In genomic region chr20:63574156-63574828, GRCh38 we compare ENCODE assay signal across 1 cellular context.
A peak's percentile ranks its signal among the peaks of the same experiment; 100 is the strongest.
TF ChIP-seq lines count a peak whose summit lies in the region.

Gene HELZ2 (minus strand): TSS chr20:63574239. CDS start chr20:63572385, 1,854 bp downstream.

TF ChIP-seq in K562, 482 proteins besides CTCF, POLR2A, EP300 and RAD21 (continued from another document):
- TF ChIP-seq ZC3H4 (CRISPR knock-in tag; IDR thresholded peaks at IDR 0.05; ENCODE audit: borderline replicate concordance) (0 out of 2 replicates have a peak, but pooled peaks have one; percentile 52), EGR1 (conservative IDR thresholded peaks at IDR 0.05) (peak; percentile 65), ZNF780A (CRISPR knock-in tag; IDR thresholded peaks at IDR 0.05) (no peak), ZFX (CRISPR knock-in tag; IDR thresholded peaks at IDR 0.05) (peak; percentile 58), CEBPG (CRISPR knock-in tag; IDR thresholded peaks at IDR 0.05) (peak; percentile 35; the same call in 1 of the 2 replicates), CEBPG (tag; conservative IDR thresholded peaks at IDR 0.05 in 1 of 2, IDR thresholded peaks at IDR 0.05 in 1 of 2) (no peak), JUND (IDR thresholded peaks at IDR 0.05; ENCODE audit: borderline replicate concordance, low read depth, low read length) (peak; percentile 35; the same call in 1 of the 2 replicates), JUND (tag; IDR thresholded peaks at IDR 0.05; ENCODE audit: borderline replicate concordance, low read depth, low read length) (no peak)
